ENCODE assay signal across 8 cellular contexts in the genomic region with DNA sequence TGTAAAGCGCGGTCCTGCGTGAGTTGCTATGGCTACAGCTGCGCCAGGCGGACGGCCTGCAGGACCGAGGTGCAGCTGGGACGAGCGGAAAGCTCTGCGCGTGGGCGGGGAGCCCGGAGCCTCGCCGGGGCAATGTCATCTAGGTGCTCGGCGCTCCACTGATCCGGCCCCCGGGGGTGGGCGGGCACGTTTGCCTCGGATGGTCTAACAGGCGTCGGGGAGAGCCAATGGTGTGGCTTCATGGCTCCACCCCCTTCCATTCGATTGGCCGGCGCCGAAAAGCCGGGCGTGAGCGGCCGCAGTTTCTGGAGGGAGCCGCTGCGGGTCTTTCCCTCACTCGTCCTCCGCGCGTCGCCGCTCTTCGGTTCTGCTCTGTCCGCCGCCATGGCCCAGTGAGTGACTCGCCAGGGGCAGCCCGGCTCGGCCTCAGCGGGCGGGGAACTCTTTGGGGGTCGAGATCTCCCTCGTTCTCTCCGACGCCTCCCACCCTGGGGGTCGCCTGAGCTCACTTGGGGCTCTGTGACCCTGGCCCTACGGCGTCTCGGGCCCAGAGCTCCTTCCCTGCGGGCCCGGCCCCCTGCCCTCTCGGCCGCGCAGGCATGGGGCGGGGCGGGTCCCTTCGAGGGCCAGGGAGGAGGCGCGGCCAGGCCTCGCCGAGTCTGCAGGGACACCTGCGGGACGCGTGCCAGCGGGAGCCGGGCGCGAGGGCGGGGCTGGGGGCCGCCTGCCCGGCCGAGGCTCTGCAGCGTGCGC. TPM values are rescaled to one million over a fixed set of nuclear protein-coding genes. Genes with fewer than 3 reads are reported as not detected.
DNase-seq lines count a peak whose midpoint lies in the region; TF ChIP-seq lines count a peak whose summit lies in the region.

A gene (plus strand): TSS at position 331 of the 753 bp plus-strand sequence. CDS start 54 bp downstream, at position 385.

- no peak for TF ChIP-seq EP300 in suprapubic skin (IDR thresholded peaks at IDR 0.05)

- H3K27me3 Mint-ChIP-seq in HFFc6 (ENCODE audit: insufficient read depth) = peaks cover 8% of the 10 kb centered on the region

- WGBS in suprapubic skin = under 1% methylated on average over 53 of the region's 81 CpGs

- H3K4me3 Mint-ChIP-seq in HFFc6 = peak within 1 kb of the TSS; percentile 94

- H3K27ac Mint-ChIP-seq in HFFc6 = peak within 1 kb of the TSS; percentile 90

- H3K27ac ChIP-seq in SK-N-MC (0 out of 2 replicates have a peak within 1 kb of the TSS, but pooled peaks have one; percentile 57), suprapubic skin (peak within 1 kb of the TSS; percentile 81)

- H3K4me3 ChIP-seq in NB4 (ENCODE audit: low read depth, low read length) = peak within 1 kb of the TSS; percentile 84
- H3K4me3 ChIP-seq in SK-N-MC = peak within 1 kb of the TSS; percentile 93
- H3K4me3 ChIP-seq in suprapubic skin = peak within 1 kb of the TSS; percentile 66

- peaks cover 26% of the 10 kb centered on the region for H3K4me1 ChIP-seq in suprapubic skin

- peak within 1 kb of the TSS; percentile 81 for H3K9ac ChIP-seq in SK-N-MC (ENCODE audit: insufficient read length)

- H3K9me3 ChIP-seq in SK-N-MC (ENCODE audit: low read depth, low read length) = no peaks in the 10 kb centered on the region
- H3K9me3 ChIP-seq in suprapubic skin = no peaks in the 10 kb centered on the region

- H3K4me1 Mint-ChIP-seq in HFFc6 (ENCODE audit: low read depth) = peaks cover 44% of the 10 kb centered on the region

- peak; percentile 88 for DNase-seq in GM04503 (ENCODE audit: low read depth)
- DNase-seq in HFFc6 = peak; percentile 98
- peak; percentile 99 for DNase-seq in NB4 (ENCODE audit: low read depth)
- DNase-seq in SK-N-MC (ENCODE audit: low read depth, low spot score) = peak; percentile 75
- peak; percentile 98 for DNase-seq in activated naive CD4-positive, alpha-beta T cell treated with anti-CD3 and anti-CD28 coated beads, Interleukin-2, amount 50 U/mL, for 16 hours
- peak; percentile 100 for DNase-seq in germinal center (ENCODE audit: low spot score)
- peak; percentile 76 to 99 (median 96) for DNase-seq in nucleus accumbens (lab: John Stamatoyannopoulos, UW)
- peak; percentile 99 to 100 for DNase-seq in suprapubic skin (ENCODE audit: low spot score in 2 of 2)

- H3K36me3 Mint-ChIP-seq in HFFc6 (ENCODE audit: low read depth) = peaks cover 31% of the 10 kb centered on the region

- H3K36me3 ChIP-seq in SK-N-MC (ENCODE audit: insufficient read depth, low read length) = peaks cover 33% of the 10 kb centered on the region
- peaks cover 17% of the 10 kb centered on the region for H3K36me3 ChIP-seq in suprapubic skin

- peaks cover 5% of the 10 kb centered on the region for H3K9me3 Mint-ChIP-seq in HFFc6

- TF ChIP-seq CTCF in HFFc6 (IDR thresholded peaks at IDR 0.05) (peak; percentile 22; the same call in 1 of the 2 replicates), NB4 (IDR thresholded peaks at IDR 0.05; ENCODE audit: low read depth, low read length) (no peak), suprapubic skin (IDR thresholded peaks at IDR 0.05) (no peak)

- TF ChIP-seq POLR2A in NB4 (IDR thresholded peaks at IDR 0.05; ENCODE audit: extremely low read depth, insufficient read length) (peak; percentile 41), suprapubic skin (IDR thresholded peaks at IDR 0.05) (peak; percentile 21 to 63)

- H3K27me3 ChIP-seq in suprapubic skin = no peaks in the 10 kb centered on the region

RNA-seq across cellular contexts. Expression of the gene that starts here (rescaled TPM):
- total RNA-seq in HFFc6 (2021; fragmentation: NEBNext Ultra II Directional; extraction: Animal tissue kit (Norgen Biotek cat#: 25700)) = 100 to 1,000 TPM; 131 to 235 (median 220) TPM
- total RNA-seq in suprapubic skin = 10 to 100 TPM; 42.3 to 78.8 (median 77.7) TPM

Comparison
In these comparisons a context has a peak if more than half of its experiments do, and no peak if none do; other contexts are left out.
1. Peak in every context shown above with its lines: DNase-seq, H3K4me3 ChIP-seq and H3K27ac ChIP-seq.